18 cellular contexts compared by ENCODE assay signal in genomic region chr12:116675339-116676107, GRCh38.
DNase-seq lines count a peak whose midpoint lies in the region; ATAC-seq and TF ChIP-seq lines count a peak whose summit lies in the region.
"Had no signal": no experiment of that assay in that cellular context is flagged by ENCODE, and none has a peak within 500 bp of the region (broad histone marks: within the 10 kb centered on the region; RNA-seq: fewer than 3 reads in every experiment).

No MANE protein-coding gene starts in this region.

- no peak overlapping the region for H3K4ac ChIP-seq in trophoblast cell (ENCODE audit: low read depth, low read length)

- WGBS in heart right ventricle, 2 donors, result 67 to 71% methylated on average over 18 of the region's 18 CpGs
- no CpG with 5 or more reads among the region's 18 CpGs for WGBS in trophoblast cell (ENCODE audit: extremely low coverage, insufficient coverage, insufficient read length)

- H3K4me1 ChIP-seq in heart right ventricle (peaks cover 6 to 46% (median 22%) of the 10 kb centered on the region in 9 donors), PC-9 (replicated peaks; ENCODE audit: insufficient read depth) (no peaks in the 10 kb centered on the region), trophoblast cell (ENCODE audit: control insufficient read depth in 1 of 2, insufficient read depth in 2 of 2, low read length in 2 of 2) (peaks cover 0 to 9% of the 10 kb centered on the region in 2 experiments)

- intact Hi-C loops in heart right ventricle (cut with DNase I), result loop anchor here in 2 of 10 donors (5.0 kb wide), 2 partner anchors 73 to 78 kb away; no protein-coding TSS in a partner anchor
- intact Hi-C loops in PC-9 (cut with micrococcal nuclease; ENCODE audit: unreplicated experiment), result no loop called here

- H2BK5ac ChIP-seq in trophoblast cell (ENCODE audit: low read depth, low read length, poor library complexity), result no peak overlapping the region

- no peaks in the 10 kb centered on the region for H3K9me2 ChIP-seq in PC-9 (ENCODE audit: insufficient read depth)

- peaks cover 13% of the 10 kb centered on the region for H3K9me3 Mint-ChIP-seq in nephron

- H2BK120ac ChIP-seq in trophoblast cell (ENCODE audit: insufficient read depth, low read length, poor library complexity), result no peak overlapping the region

- H3K18ac ChIP-seq in trophoblast cell (ENCODE audit: low read length), result no peak overlapping the region

- H3K79me2 ChIP-seq in PC-9 (ENCODE audit: low read depth) (no peaks in the 10 kb centered on the region), trophoblast cell (ENCODE audit: control insufficient read depth, insufficient read depth, low read length, poor library complexity) (no peaks in the 10 kb centered on the region)

- H3K14ac ChIP-seq in trophoblast cell (ENCODE audit: low read length), result no peak overlapping the region

- H4K8ac ChIP-seq in trophoblast cell (ENCODE audit: low read depth, low read length), result no peak overlapping the region

- H3K9me3 ChIP-seq in heart right ventricle (peaks cover 0 to 7% (median 0%) of the 10 kb centered on the region in 11 donors), PC-9 (ENCODE audit: insufficient read depth, low read depth) (no peaks in the 10 kb centered on the region), trophoblast cell (ENCODE audit: insufficient read depth, low read depth, low read length) (no peaks in the 10 kb centered on the region)
- H3K9me3 ChIP-seq: suprapubic skin had no signal

- H3K23ac ChIP-seq in trophoblast cell (ENCODE audit: low read length), result no peak overlapping the region

- H3K4me3 Mint-ChIP-seq in nephron, result peak overlapping the region in 2 of 3 experiments; percentile 2 to 4

- no peaks in the 10 kb centered on the region for H3K79me1 ChIP-seq in trophoblast cell (ENCODE audit: low read length)

- no peaks in the 10 kb centered on the region for H3K27me3 ChIP-seq in heart right ventricle
- no peaks in the 10 kb centered on the region for H3K27me3 ChIP-seq in PC-9 (ENCODE audit: insufficient read depth, low read depth)
- no peaks in the 10 kb centered on the region for H3K27me3 ChIP-seq in trophoblast cell (ENCODE audit: insufficient read depth, low read length)
- H3K27me3 ChIP-seq: suprapubic skin had no signal

- peaks cover 12% of the 10 kb centered on the region for H3K27me3 Mint-ChIP-seq in nephron (ENCODE audit: low read depth)

- no peak overlapping the region for H2AK5ac ChIP-seq in trophoblast cell (ENCODE audit: low read length)

- no peaks in the 10 kb centered on the region for H4K20me1 ChIP-seq in PC-9 (ENCODE audit: insufficient read depth)

- H3K4me3 ChIP-seq in heart right ventricle (peak overlapping the region in 2 of 10 donors; percentile 2 to 6), PC-9 (no peak overlapping the region), trophoblast cell (ENCODE audit: low read depth, low read length) (no peak overlapping the region)
- H3K4me3 ChIP-seq: suprapubic skin had no signal

- no peak overlapping the region for H3K9ac ChIP-seq in trophoblast cell (ENCODE audit: low read length)
- H3K9ac ChIP-seq: KMS-11 had no signal

- H3K36me3 ChIP-seq in heart right ventricle (no peaks in the 10 kb centered on the region), PC-9 (ENCODE audit: low read depth) (no peaks in the 10 kb centered on the region), trophoblast cell (ENCODE audit: control insufficient read depth in 1 of 2, insufficient read depth in 2 of 2, low read length in 2 of 2) (no peaks in the 10 kb centered on the region)
- H3K36me3 ChIP-seq: suprapubic skin had no signal

- H4K91ac ChIP-seq in trophoblast cell (ENCODE audit: low read depth, low read length), result no peak overlapping the region

- no peaks in the 10 kb centered on the region for H3F3A ChIP-seq in PC-9 (ENCODE audit: insufficient read depth, low read depth)

- peak overlapping the region; percentile 8 to 28 (median 14) for H3K27ac Mint-ChIP-seq in nephron

- no TSS peak for BruUV-seq in PC-9 (replicated peaks; lab: Mats Ljungman, UMichigan)

- H2BK12ac ChIP-seq in trophoblast cell (ENCODE audit: low read length), result no peak overlapping the region

- no peak overlapping the region for H4K12ac ChIP-seq in trophoblast cell (ENCODE audit: low read depth, low read length)

- DNase-seq in NCI-H2227 (lab: John Stamatoyannopoulos, UW; ENCODE audit: unreplicated experiment) (peak; percentile 63), heart right ventricle (peak; percentile 39 to 47), GM19240 (ENCODE audit: insufficient read length, low spot score) (no peak), PC-9 (no peak), trophoblast cell (no peak)
- DNase-seq: activated CD4-positive, alpha-beta T cell treated with anti-CD3 and anti-CD28 coated beads, Interleukin-2, amount 50 U/mL, for 1 hour; AML-193; caudate nucleus; GDM1; left colon; naive thymus-derived CD4-positive, alpha-beta T cell; NCI-H1092 treated with DMSO at 0.1 percent for 48 hours; SIG-M5 had no signal

- H3K36me3 Mint-ChIP-seq in nephron (ENCODE audit: low read depth), result peaks cover 4% of the 10 kb centered on the region

- H3K4me2 ChIP-seq in PC-9 (no peak overlapping the region), trophoblast cell (ENCODE audit: low read length) (no peak overlapping the region)
- H3K4me2 ChIP-seq: KMS-11 had no signal

- CTCF ChIA-PET in PC-9 (lab: Charles Lee), result no interaction called here

- TF ChIP-seq CTCF in C4-2B (conservative IDR thresholded peaks at IDR 0.05), result no peak
- TF ChIP-seq CTCF in heart right ventricle (IDR thresholded peaks at IDR 0.05), result no peak
- no peak for TF ChIP-seq CTCF in nephron (IDR thresholded peaks at IDR 0.05; ENCODE audit: unreplicated experiment in 3 of 3)
- no peak for TF ChIP-seq CTCF in PC-9 (conservative IDR thresholded peaks at IDR 0.05)

- H3K27ac ChIP-seq in C4-2B (peak overlapping the region; percentile 21; the same call in 1 of the 2 replicates), heart right ventricle (peak overlapping the region; percentile 18 to 83 (median 65)), PC-9 (no peak overlapping the region), trophoblast cell (ENCODE audit: low read depth, low read length) (no peak overlapping the region)
- H3K27ac ChIP-seq: KMS-11, suprapubic skin had no signal

- ATAC-seq in heart right ventricle (peak; percentile 53 to 87 (median 80)), GM21529 (IDR thresholded peaks at IDR 0.05; ENCODE audit: unreplicated experiment) (no peak)
- ATAC-seq: left colon; naive thymus-derived CD4-positive, alpha-beta T cell had no signal

- POLR2A ChIA-PET in PC-9 (lab: Charles Lee; ENCODE audit: unreplicated experiment), result no interaction called here

- H2AFZ ChIP-seq in PC-9 (no peak overlapping the region), trophoblast cell (ENCODE audit: insufficient read depth, low read length, poor library complexity) (no peak overlapping the region)

- peaks cover 14% of the 10 kb centered on the region for H3K4me1 Mint-ChIP-seq in nephron

Comparison
In these comparisons a context has a peak if more than half of its experiments do, and no peak if none do; other contexts are left out.
1. H3K27ac ChIP-seq: peak in C4-2B (single experiment) and heart right ventricle (10 of 10); none in PC-9 (single experiment) and trophoblast cell (single experiment).
2. DNase-seq: peak in NCI-H2227 (single experiment) and heart right ventricle (2 of 2); none in GM19240 (single experiment), PC-9 (0 of 2) and trophoblast cell (0 of 2).